9 cellular contexts compared by ENCODE assay signal in genomic region chr11:61445535-61445934, GRCh38. TPM values are rescaled to one million over a fixed set of nuclear protein-coding genes. Genes with fewer than 3 reads are reported as not detected.
DNase-seq lines count a peak whose midpoint lies in the region; ATAC-seq and TF ChIP-seq lines count a peak whose summit lies in the region.
"Had no signal": no experiment of that assay in that cellular context is flagged by ENCODE, and none has a peak within 500 bp of the region (broad histone marks: within the 10 kb centered on the region; RNA-seq: fewer than 3 reads in every experiment).

No MANE protein-coding gene starts in this region.

- H3K9me3 ChIP-seq in tibial artery = no peaks in the 10 kb centered on the region
- H3K9me3 ChIP-seq: right lobe of liver had no signal

- no peak overlapping the region for H3K4me3 ChIP-seq in tibial artery
- H3K4me3 ChIP-seq: right lobe of liver had no signal

- H3K4me1 Mint-ChIP-seq in activated CD4-positive, alpha-beta T cell treated with anti-CD3 and anti-CD28 coated beads, Interleukin-2, amount 10 ng/mL, durations not matched to agents 24 days and 14 days = peaks cover 21% of the 10 kb centered on the region
- H3K4me1 Mint-ChIP-seq in activated CD4-positive, alpha-beta T cell treated with anti-CD3 and anti-CD28 coated beads, Interleukin-2, amount 10 ng/mL, durations not matched to agents 7 days and 5 days = peaks cover 20% of the 10 kb centered on the region

- no peaks in the 10 kb centered on the region for H3K27me3 Mint-ChIP-seq in activated CD4-positive, alpha-beta T cell treated with anti-CD3 and anti-CD28 coated beads, Interleukin-2, amount 10 ng/mL, durations not matched to agents 24 days and 14 days
- no peaks in the 10 kb centered on the region for H3K27me3 Mint-ChIP-seq in activated CD4-positive, alpha-beta T cell treated with anti-CD3 and anti-CD28 coated beads, Interleukin-2, amount 10 ng/mL, durations not matched to agents 7 days and 5 days

- peaks cover 56% of the 10 kb centered on the region for H3K36me3 Mint-ChIP-seq in activated CD4-positive, alpha-beta T cell treated with anti-CD3 and anti-CD28 coated beads, Interleukin-2, amount 10 ng/mL, durations not matched to agents 24 days and 14 days (ENCODE audit: low read depth)
- H3K36me3 Mint-ChIP-seq in activated CD4-positive, alpha-beta T cell treated with anti-CD3 and anti-CD28 coated beads, Interleukin-2, amount 10 ng/mL, durations not matched to agents 7 days and 5 days (ENCODE audit: low read depth) = peaks cover 48% of the 10 kb centered on the region

- H3K27ac Mint-ChIP-seq in activated CD4-positive, alpha-beta T cell treated with anti-CD3 and anti-CD28 coated beads, Interleukin-2, amount 10 ng/mL, durations not matched to agents 24 days and 14 days = peak overlapping the region; percentile 37
- no peak overlapping the region for H3K27ac Mint-ChIP-seq in activated CD4-positive, alpha-beta T cell treated with anti-CD3 and anti-CD28 coated beads, Interleukin-2, amount 10 ng/mL, durations not matched to agents 7 days and 5 days

- H3K9me3 Mint-ChIP-seq in activated CD4-positive, alpha-beta T cell treated with anti-CD3 and anti-CD28 coated beads, Interleukin-2, amount 10 ng/mL, durations not matched to agents 24 days and 14 days = no peaks in the 10 kb centered on the region
- H3K9me3 Mint-ChIP-seq in activated CD4-positive, alpha-beta T cell treated with anti-CD3 and anti-CD28 coated beads, Interleukin-2, amount 10 ng/mL, durations not matched to agents 7 days and 5 days = no peaks in the 10 kb centered on the region

- no peak overlapping the region for H3K4me3 Mint-ChIP-seq in activated CD4-positive, alpha-beta T cell treated with anti-CD3 and anti-CD28 coated beads, Interleukin-2, amount 10 ng/mL, durations not matched to agents 24 days and 14 days
- no peak overlapping the region for H3K4me3 Mint-ChIP-seq in activated CD4-positive, alpha-beta T cell treated with anti-CD3 and anti-CD28 coated beads, Interleukin-2, amount 10 ng/mL, durations not matched to agents 7 days and 5 days

- H3K36me3 ChIP-seq in tibial artery = peaks cover 15 to 72% (median 24%) of the 10 kb centered on the region in 3 donors

- intact Hi-C loops in activated CD4-positive, alpha-beta T cell treated with anti-CD3 and anti-CD28 coated beads, Interleukin-2, amount 10 ng/mL, durations not matched to agents 24 days and 14 days (cut with micrococcal nuclease) = no loop called here
- intact Hi-C loops in left colon (cut with DNase I, micrococcal nuclease) (loop anchor here in 1 of 2 donors (10.0 kb wide), 2 partner anchors 69 to 189 kb away; no protein-coding TSS in a partner anchor), tibial artery (cut with DNase I; ENCODE audit: low total_unique reads) (no loop called here)

- peaks cover 0 to 42% (median 22%) of the 10 kb centered on the region in 4 donors for H3K4me1 ChIP-seq in tibial artery
- H3K4me1 ChIP-seq: right lobe of liver had no signal

- ATAC-seq in left colon (peak; percentile 52), GM21723 (IDR thresholded peaks at IDR 0.05; ENCODE audit: unreplicated experiment) (no peak), GM21526 (IDR thresholded peaks at IDR 0.05; ENCODE audit: low FRiP score, unreplicated experiment) (no peak)

- H3K27me3 ChIP-seq in tibial artery = no peaks in the 10 kb centered on the region
- H3K27me3 ChIP-seq: right lobe of liver had no signal

- POLR2A ChIA-PET in activated CD4-positive, alpha-beta T cell treated with anti-CD3 and anti-CD28 coated beads, Interleukin-2, amount 10 ng/mL, durations not matched to agents 7 days and 5 days (lab: Charles Lee) = no interaction called here

- DNase-seq in activated CD4-positive, alpha-beta T cell treated with anti-CD3 and anti-CD28 coated beads, Interleukin-2, amount 10 ng/mL, durations not matched to agents 24 days and 14 days = no peak
- DNase-seq in activated CD4-positive, alpha-beta T cell treated with anti-CD3 and anti-CD28 coated beads, Interleukin-2, amount 10 ng/mL, durations not matched to agents 7 days and 5 days = no peak
- peak; percentile 39 for DNase-seq in NCI-H774 (lab: John Stamatoyannopoulos, UW)
- DNase-seq in left colon = no peak
- DNase-seq in tibial artery = no peak
- DNase-seq in mesenteric fat pad (ENCODE audit: low spot score) = no peak

- peak overlapping the region; percentile 41 to 57 for H3K27ac ChIP-seq in tibial artery
- H3K27ac ChIP-seq: right lobe of liver had no signal

- no peak for TF ChIP-seq CTCF in tibial artery (IDR thresholded peaks at IDR 0.05)

- CTCF ChIA-PET in activated CD4-positive, alpha-beta T cell treated with anti-CD3 and anti-CD28 coated beads, Interleukin-2, amount 10 ng/mL, durations not matched to agents 7 days and 5 days (lab: Charles Lee) = interaction anchor here (0.6 to 4.0 kb wide), 15 partner anchors 10 to 661 kb away, joined by 3 to 26 read pairs (median 6); partner anchors contain the start of genes CPSF7, LRRC10B and SDHAF2

RNA-seq across cellular contexts. Expression of gene SDHAF2, which starts 15.6 kb away (rescaled TPM):
- 46.0 and 46.1 TPM in 2 replicates for total RNA-seq in activated CD4-positive, alpha-beta T cell treated with anti-CD3 and anti-CD28 coated beads, Interleukin-2, amount 10 ng/mL, durations not matched to agents 24 days and 14 days
- total RNA-seq in activated CD4-positive, alpha-beta T cell treated with anti-CD3 and anti-CD28 coated beads, Interleukin-2, amount 10 ng/mL, durations not matched to agents 7 days and 5 days = 10 to 100 TPM; 42.4 to 48.3 TPM
- total RNA-seq in left colon (10 to 100 TPM; 33.4 to 39.2 TPM), mesenteric fat pad (40.2 TPM)

RNA-seq across cellular contexts. Expression of gene CPSF7, which starts 15.8 kb away (rescaled TPM):
- total RNA-seq in activated CD4-positive, alpha-beta T cell treated with anti-CD3 and anti-CD28 coated beads, Interleukin-2, amount 10 ng/mL, durations not matched to agents 24 days and 14 days = 140 and 143 TPM in 2 replicates
- 100 to 1,000 TPM; 106 to 133 TPM for total RNA-seq in activated CD4-positive, alpha-beta T cell treated with anti-CD3 and anti-CD28 coated beads, Interleukin-2, amount 10 ng/mL, durations not matched to agents 7 days and 5 days
- 10 to 100 TPM; 58.1 to 59.0 TPM for total RNA-seq in left colon
- 73.0 TPM for total RNA-seq in mesenteric fat pad

RNA-seq across cellular contexts. Expression of gene TMEM216, which starts 53.1 kb away (rescaled TPM):
- total RNA-seq in activated CD4-positive, alpha-beta T cell treated with anti-CD3 and anti-CD28 coated beads, Interleukin-2, amount 10 ng/mL, durations not matched to agents 24 days and 14 days = 17.0 and 18.3 TPM in 2 replicates
- 1 to 10 TPM; 3.7 to 6.3 TPM for total RNA-seq in activated CD4-positive, alpha-beta T cell treated with anti-CD3 and anti-CD28 coated beads, Interleukin-2, amount 10 ng/mL, durations not matched to agents 7 days and 5 days
- 1 to 10 TPM; 7.9 to 8.5 TPM for total RNA-seq in left colon
- 9.9 TPM for total RNA-seq in mesenteric fat pad
